In genomic region chr20:14413835-14414234, GRCh38 we compare ENCODE assay signal across 15 cellular contexts.
DNase-seq lines count a peak whose midpoint lies in the region; ATAC-seq and TF ChIP-seq lines count a peak whose summit lies in the region.
"Had no signal": no experiment of that assay in that cellular context is flagged by ENCODE, and none has a peak within 500 bp of the region (broad histone marks: within the 10 kb centered on the region; RNA-seq: fewer than 3 reads in every experiment).

No MANE protein-coding gene starts in this region.

- H3K27ac Mint-ChIP-seq in Caco-2 (ENCODE audit: unreplicated experiment) (peak overlapping the region; percentile 17), H9 (peak overlapping the region in 2 of 3 experiments; percentile 1 to 73; a peak in 1 of 7 replicates), endodermal cell (peak overlapping the region; percentile 41), nephron (peak overlapping the region in 2 of 3 experiments; percentile 9 to 32)
- H3K27ac Mint-ChIP-seq in activated naive CD4-positive, alpha-beta T cell treated with anti-CD3 and anti-CD28 coated beads, Interleukin-2, amount 50 U/mL, for 72 hours: no peak overlapping the region
- H3K27ac Mint-ChIP-seq: CD14-positive monocyte; CD8-positive, alpha-beta T cell; HFFc6 had no signal

- TF ChIP-seq CTCF in Caco-2 (IDR thresholded peaks at IDR 0.05; ENCODE audit: insufficient read depth in 1 of 2, low read depth in 1 of 2, low read length in 1 of 2, severe bottlenecking in 1 of 2, unreplicated experiment in 1 of 2) (no peak), H9 (conservative IDR thresholded peaks at IDR 0.05) (no peak), endodermal cell (conservative IDR thresholded peaks at IDR 0.05) (no peak), nephron (IDR thresholded peaks at IDR 0.05; ENCODE audit: unreplicated experiment in 3 of 3) (no peak)

- H3K27me3 Mint-ChIP-seq in Caco-2 (ENCODE audit: insufficient read depth, unreplicated experiment) (no peaks in the 10 kb centered on the region), H9 (ENCODE audit: low read depth) (no peaks in the 10 kb centered on the region), endodermal cell (ENCODE audit: insufficient read depth) (no peaks in the 10 kb centered on the region), nephron (ENCODE audit: low read depth) (no peaks in the 10 kb centered on the region)

- no peak overlapping the region for H3K14ac ChIP-seq in H9 (ENCODE audit: insufficient read depth, low read length)

- H2AFZ ChIP-seq in H9 (ENCODE audit: low read length): no peak overlapping the region

- H3K4me3 Mint-ChIP-seq in Caco-2 (ENCODE audit: unreplicated experiment): no peak overlapping the region
- no peak overlapping the region for H3K4me3 Mint-ChIP-seq in H9
- peak overlapping the region; percentile 1 for H3K4me3 Mint-ChIP-seq in endodermal cell
- H3K4me3 Mint-ChIP-seq in nephron: no peak overlapping the region
- H3K4me3 Mint-ChIP-seq: CD14-positive monocyte; CD8-positive, alpha-beta T cell; HFFc6 had no signal

- H3K36me3 Mint-ChIP-seq in Caco-2 (ENCODE audit: insufficient read depth, unreplicated experiment): no peaks in the 10 kb centered on the region
- no peaks in the 10 kb centered on the region for H3K36me3 Mint-ChIP-seq in H9 (ENCODE audit: insufficient read depth in 1 of 3, low read depth in 3 of 3)
- H3K36me3 Mint-ChIP-seq in endodermal cell (ENCODE audit: low read depth): no peaks in the 10 kb centered on the region
- H3K36me3 Mint-ChIP-seq in nephron (ENCODE audit: low read depth): no peaks in the 10 kb centered on the region
- no peaks in the 10 kb centered on the region for H3K36me3 Mint-ChIP-seq in activated naive CD4-positive, alpha-beta T cell treated with anti-CD3 and anti-CD28 coated beads, Interleukin-2, amount 50 U/mL, for 72 hours
- H3K36me3 Mint-ChIP-seq: CD14-positive monocyte; CD8-positive, alpha-beta T cell had no signal

- H3K4me2 ChIP-seq in H9 (ENCODE audit: insufficient read depth, insufficient read length, low read length): no peak overlapping the region
- H3K4me2 ChIP-seq: A549 had no signal

- peaks cover 34% of the 10 kb centered on the region for H3K4me1 Mint-ChIP-seq in Caco-2 (ENCODE audit: low read depth, unreplicated experiment)
- H3K4me1 Mint-ChIP-seq in H9: peaks cover 20 to 24% of the 10 kb centered on the region in 2 experiments
- H3K4me1 Mint-ChIP-seq in endodermal cell: peaks cover 47% of the 10 kb centered on the region
- peaks cover 51% of the 10 kb centered on the region for H3K4me1 Mint-ChIP-seq in nephron
- H3K4me1 Mint-ChIP-seq: CD14-positive monocyte had no signal

- intact Hi-C loops in Caco-2 (cut with micrococcal nuclease; ENCODE audit: unreplicated experiment): no loop called here

- no peak overlapping the region for H3K23ac ChIP-seq in H9 (ENCODE audit: insufficient read length, low read depth, low read length)

- no CpG with 5 or more reads among the region's 3 CpGs for WGBS in H9 (ENCODE audit: extremely low coverage, insufficient read length, low lambda C conversion rate)
- 89 to 100% methylated on average over 3 of the region's 3 CpGs for WGBS in endodermal cell (ENCODE audit: insufficient coverage in 1 of 2, insufficient read length in 1 of 2), 2 experiments

- no peak overlapping the region for H3K18ac ChIP-seq in H9 (ENCODE audit: insufficient read length, low read depth, low read length)

- H2BK12ac ChIP-seq in H9 (ENCODE audit: insufficient read length, low read depth, low read length): no peak overlapping the region

- 0 out of 2 replicates have a peak, but pooled peaks cover 10% of the 10 kb centered on the region for H3K4me1 ChIP-seq in Caco-2
- H3K4me1 ChIP-seq in H9 (ENCODE audit: insufficient read depth, low read length): peaks cover 5% of the 10 kb centered on the region; the same call in 1 of the 2 replicates
- peaks cover 27% of the 10 kb centered on the region for H3K4me1 ChIP-seq in endodermal cell (ENCODE audit: control insufficient read depth, insufficient read depth, low read length)
- H3K4me1 ChIP-seq: A549, HAP-1 had no signal

- no peaks in the 10 kb centered on the region for H3K79me2 ChIP-seq in H9 (ENCODE audit: insufficient read depth, low read length)

- peaks cover 6% of the 10 kb centered on the region for H3K9me3 Mint-ChIP-seq in Caco-2 (ENCODE audit: unreplicated experiment)
- no peaks in the 10 kb centered on the region for H3K9me3 Mint-ChIP-seq in H9
- no peaks in the 10 kb centered on the region for H3K9me3 Mint-ChIP-seq in endodermal cell
- H3K9me3 Mint-ChIP-seq in nephron: no peaks in the 10 kb centered on the region
- H3K9me3 Mint-ChIP-seq in activated naive CD4-positive, alpha-beta T cell treated with anti-CD3 and anti-CD28 coated beads, Interleukin-2, amount 50 U/mL, for 72 hours: peaks cover 14 to 31% of the 10 kb centered on the region in 2 donors

- no peak for ATAC-seq in activated naive CD4-positive, alpha-beta T cell treated with anti-CD3 and anti-CD28 coated beads, Interleukin-2, amount 50 U/mL, for 72 hours
- ATAC-seq: A549; CD8-positive, alpha-beta T cell; K562 had no signal

- no peak overlapping the region for H2BK120ac ChIP-seq in H9 (ENCODE audit: low read depth, low read length, poor library complexity, severe bottlenecking)

- H3K23me2 ChIP-seq in H9 (ENCODE audit: insufficient read length, low read depth, low read length, poor library complexity, severe bottlenecking): no peaks in the 10 kb centered on the region

- no peak overlapping the region for H2BK5ac ChIP-seq in H9 (ENCODE audit: insufficient read length, low read length)

- H2AK5ac ChIP-seq in H9 (ENCODE audit: insufficient read length, low read length): no peak overlapping the region

- H3K36me3 ChIP-seq in Caco-2 (ENCODE audit: control insufficient read depth, insufficient read depth, low read length) (no peaks in the 10 kb centered on the region), endodermal cell (ENCODE audit: control insufficient read depth, insufficient read depth, low read length) (no peaks in the 10 kb centered on the region)
- H3K36me3 ChIP-seq: HAP-1 had no signal

- CTCF ChIA-PET in Caco-2 (lab: Charles Lee): no interaction called here

- H2BK20ac ChIP-seq in H9 (ENCODE audit: low read depth, low read length, poor library complexity, severe bottlenecking): no peak overlapping the region

- no peak overlapping the region for H3K56ac ChIP-seq in H9 (ENCODE audit: insufficient read length, low read depth, low read length)

- H3K9me3 ChIP-seq in Caco-2 (peaks cover 5% of the 10 kb centered on the region; the same call in 1 of the 2 replicates), H9 (ENCODE audit: control insufficient read depth, low read depth, low read length) (no peaks in the 10 kb centered on the region), endodermal cell (ENCODE audit: control insufficient read depth, low read length) (no peaks in the 10 kb centered on the region)
- H3K9me3 ChIP-seq: A549, HAP-1 had no signal

- no peaks in the 10 kb centered on the region for H4K20me1 ChIP-seq in H9 (ENCODE audit: control insufficient read depth, insufficient read depth, insufficient read length)

- DNase-seq in Caco-2: no peak
- DNase-seq in H9: no peak
- DNase-seq in endodermal cell: no peak
- no peak for DNase-seq in activated naive CD4-positive, alpha-beta T cell treated with anti-CD3 and anti-CD28 coated beads, Interleukin-2, amount 50 U/mL, for 72 hours (ENCODE audit: low spot score in 2 of 2)
- no peak for DNase-seq in effector CD8-positive, alpha-beta T cell (lab: John Stamatoyannopoulos, UW)
- DNase-seq in NCI-H187 (lab: John Stamatoyannopoulos, UW): no peak
- DNase-seq: CD8-positive, alpha-beta T cell; COR-L47; GOT3; HFFc6 had no signal

- H3K4me3 ChIP-seq in Caco-2 (ENCODE audit: low read depth, low read length) (no peak overlapping the region), endodermal cell (ENCODE audit: low read length) (no peak overlapping the region)
- H3K4me3 ChIP-seq: A549, HAP-1, K562 had no signal

- H4K5ac ChIP-seq in H9 (ENCODE audit: insufficient read length, low read depth, low read length): no peak overlapping the region

- H3K27me3 ChIP-seq in Caco-2 (replicated peaks; ENCODE audit: control insufficient read depth, insufficient read depth, low read length): no peaks in the 10 kb centered on the region
- no peaks in the 10 kb centered on the region for H3K27me3 ChIP-seq in H9 (ENCODE audit: insufficient read depth, low read length)
- H3K27me3 ChIP-seq in endodermal cell (ENCODE audit: control insufficient read depth, insufficient read depth, low read length, poor library complexity, severe bottlenecking): no peaks in the 10 kb centered on the region

- H3K4ac ChIP-seq in H9 (ENCODE audit: low read depth, low read length): no peak overlapping the region

- H3K79me1 ChIP-seq in H9 (ENCODE audit: insufficient read depth, low read depth, low read length, poor library complexity, severe bottlenecking): no peaks in the 10 kb centered on the region

- H3T11ph ChIP-seq in H9 (ENCODE audit: low read length): no peak overlapping the region

- H3K9ac ChIP-seq in H9 (ENCODE audit: extremely low read depth, insufficient read length, low read length) (no peak overlapping the region), endodermal cell (ENCODE audit: extremely low read depth, low read length, poor library complexity, severe bottlenecking) (no peak overlapping the region)

- no peak overlapping the region for H4K91ac ChIP-seq in H9 (ENCODE audit: insufficient read length, low read depth, low read length)

- no peak overlapping the region for H2BK15ac ChIP-seq in H9 (ENCODE audit: low read depth, low read length)

- H3K27ac ChIP-seq in H9 (ENCODE audit: insufficient read length, low read depth, low read length): no peak overlapping the region
- no peak overlapping the region for H3K27ac ChIP-seq in endodermal cell (ENCODE audit: low read depth, low read length)
- H3K27ac ChIP-seq: A549 had no signal

- POLR2A ChIA-PET in Caco-2 (lab: Charles Lee): no interaction called here

- no TSS peak for BruUV-seq in Caco-2 (replicated peaks; lab: Mats Ljungman, UMichigan)

- no peak overlapping the region for H4K8ac ChIP-seq in H9 (replicated peaks; ENCODE audit: insufficient read length, low read depth, low read length)

Comparison
In these comparisons a context has a peak if more than half of its experiments do, and no peak if none do; other contexts are left out.
1. H3K27ac Mint-ChIP-seq: peak in Caco-2 (single experiment), H9 (2 of 3), endodermal cell (single experiment) and nephron (2 of 3); none in activated naive CD4-positive, alpha-beta T cell treated with anti-CD3 and anti-CD28 coated beads, Interleukin-2, amount 50 U/mL, for 72 hours (0 of 2).